ENCODE assay signal across 25 cellular contexts in the genomic region with DNA sequence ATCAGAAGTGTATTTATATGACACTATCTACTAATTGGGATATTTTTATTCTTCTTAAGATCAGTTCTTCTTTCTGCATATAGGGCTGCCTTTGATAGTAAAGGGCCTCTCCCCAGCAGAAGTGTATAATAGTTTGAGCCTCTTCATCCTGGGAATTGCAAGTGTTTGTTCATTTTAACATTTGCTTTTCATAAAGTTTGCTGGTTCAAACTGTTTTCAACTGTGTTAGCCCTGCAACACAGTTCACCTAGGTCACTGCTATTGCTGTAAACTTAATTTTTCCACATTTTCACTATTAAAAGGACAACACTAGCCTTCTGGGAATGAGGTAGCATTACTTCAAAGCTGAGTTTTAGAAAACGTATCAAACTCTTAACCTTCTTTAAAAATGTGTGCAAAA. TPM values are rescaled to one million over a fixed set of nuclear protein-coding genes. Genes with fewer than 3 reads are reported as not detected.
DNase-seq lines count a peak whose midpoint lies in the region; ATAC-seq, FAIRE-seq and TF ChIP-seq lines count a peak whose summit lies in the region.
"Had no signal": no experiment of that assay in that cellular context is flagged by ENCODE, and none has a peak within 500 bp of the region (broad histone marks: within the 10 kb centered on the region; RNA-seq: fewer than 3 reads in every experiment).

No MANE protein-coding gene starts in this region.

- FAIRE-seq in GM12878 (lab: Jason Lieb, UNC), result no peak
- FAIRE-seq: D721Med had no signal

- TF ChIP-seq RAD21 in HCT116 (IDR thresholded peaks at IDR 0.05; ENCODE audit: low read depth) (no peak), GM12878 (IDR thresholded peaks at IDR 0.05; ENCODE audit: insufficient read depth, low read depth, low read length) (no peak)

- H3K9ac ChIP-seq in HCT116 (ENCODE audit: low read length) (no peak overlapping the region), GM12878 (ENCODE audit: control insufficient read depth, insufficient read depth, low read length) (no peak overlapping the region)

- H4K20me1 ChIP-seq in HCT116 (ENCODE audit: insufficient read depth), result no peaks in the 10 kb centered on the region
- no peaks in the 10 kb centered on the region for H4K20me1 ChIP-seq in GM12878 (ENCODE audit: control insufficient read depth, insufficient read depth)

- H2AFZ ChIP-seq in HCT116 (ENCODE audit: low read depth, low read length, poor library complexity, severe bottlenecking) (no peak overlapping the region), GM12878 (ENCODE audit: control insufficient read depth, low read depth, low read length) (no peak overlapping the region)

- no peaks in the 10 kb centered on the region for H3K9me3 ChIP-seq in BE2C
- H3K9me3 ChIP-seq in HCT116 (ENCODE audit: control insufficient read depth in 1 of 2, insufficient read depth in 1 of 2, low read depth in 1 of 2, low read length in 2 of 2), result no peaks in the 10 kb centered on the region
- no peaks in the 10 kb centered on the region for H3K9me3 ChIP-seq in GM12878 (replicated peaks; ENCODE audit: control insufficient read depth, insufficient read depth, low read length)
- H3K9me3 ChIP-seq in gastrocnemius medialis, result no peaks in the 10 kb centered on the region
- H3K9me3 ChIP-seq: neutrophil, thyroid gland had no signal

- 47% methylated on average over 1 of the region's 1 CpG for WGBS in GM12878 (ENCODE audit: insufficient coverage, insufficient replicate concordance, low lambda C conversion rate, missing lambda C conversion rate)

- H3K79me2 ChIP-seq in HCT116 (ENCODE audit: insufficient read depth, low read length) (no peaks in the 10 kb centered on the region), GM12878 (ENCODE audit: control insufficient read depth, insufficient read depth, low read length) (no peaks in the 10 kb centered on the region)

- CTCF ChIA-PET in HCT116 (lab: Charles Lee) (no interaction called here), GM12878 (lab: Yijun Ruan, JAX) (interaction anchor here (0.6 kb wide), 1 partner anchor 10 kb away, joined by 3 read pairs; no protein-coding TSS in a partner anchor)

- in situ Hi-C loops in GM12878 (cut with MboI) (no loop called here), gastrocnemius medialis (cut with MboI; ENCODE audit: low sequenced_read_pairs in 4 of 4) (no loop called here)

- SMC1A ChIA-PET in GM12878 (lab: Charles Lee; ENCODE audit: uncharacterized antibody, unreplicated experiment), result no interaction called here

- no peak for TF ChIP-seq POLR2A in HCT116 (IDR thresholded peaks at IDR 0.05; ENCODE audit: borderline replicate concordance, extremely low read depth, insufficient read depth, insufficient read length)
- no peak for TF ChIP-seq POLR2A in GM12878 (IDR thresholded peaks at IDR 0.05; ENCODE audit: low read depth, low read length)
- no peak for TF ChIP-seq POLR2A in gastrocnemius medialis (IDR thresholded peaks at IDR 0.05)

- intact Hi-C loops in HCT116 (cut with micrococcal nuclease) (no loop called here), GM12878 (cut with micrococcal nuclease; ENCODE audit: unreplicated experiment) (no loop called here), gastrocnemius medialis (cut with DNase I; ENCODE audit: low total_unique reads) (loop anchor here (10.0 kb wide), 2 partner anchors 447 to 513 kb away; a partner anchor contains a TSS)

- TSS peak; percentile 51 for BruUV-seq in HCT116 (replicated peaks; lab: Mats Ljungman, UMichigan)
- BruUV-seq in GM12878 (replicated peaks; lab: Mats Ljungman, UMichigan), result no TSS peak

- ATAC-seq in HCT116, result no peak
- no peak for ATAC-seq in GM12878
- no peak for ATAC-seq in gastrocnemius medialis
- no peak for ATAC-seq in GM18909 (IDR thresholded peaks at IDR 0.05; ENCODE audit: poor library complexity, unreplicated experiment)
- ATAC-seq in HG02870 (IDR thresholded peaks at IDR 0.05; ENCODE audit: unreplicated experiment), result no peak
- ATAC-seq: effector memory CD8-positive, alpha-beta T cell had no signal

- RAD21 ChIA-PET in HCT116 (lab: Charles Lee; ENCODE audit: low non-redundant PET in 1 of 2, low total read pairs in 2 of 2, uncharacterized antibody in 2 of 2, unreplicated experiment in 2 of 2) (no interaction called here), GM12878 (lab: Charles Lee; ENCODE audit: unreplicated experiment) (no interaction called here)

- no peaks in the 10 kb centered on the region for H3K36me3 ChIP-seq in BE2C
- no peaks in the 10 kb centered on the region for H3K36me3 ChIP-seq in HCT116 (ENCODE audit: control insufficient read depth in 1 of 2, insufficient read depth in 2 of 2, low read length in 2 of 2)
- H3K36me3 ChIP-seq in GM12878 (ENCODE audit: control insufficient read depth in 2 of 2, insufficient read depth in 2 of 2, low read length in 1 of 2), result no peaks in the 10 kb centered on the region
- H3K36me3 ChIP-seq in gastrocnemius medialis, result no peaks in the 10 kb centered on the region
- H3K36me3 ChIP-seq: cardiac muscle cell, neutrophil, thyroid gland had no signal

- H3K27me3 ChIP-seq in BE2C, result no peaks in the 10 kb centered on the region
- H3K27me3 ChIP-seq in HCT116 (ENCODE audit: insufficient read depth, low read length), result no peaks in the 10 kb centered on the region
- H3K27me3 ChIP-seq in GM12878 (replicated peaks in 1 of 2; ENCODE audit: control insufficient read depth in 2 of 2, insufficient read depth in 2 of 2, low read length in 1 of 2), result peaks cover 2 to 3% of the 10 kb centered on the region in 2 experiments; a peak in 3 of 4 replicates
- no peaks in the 10 kb centered on the region for H3K27me3 ChIP-seq in gastrocnemius medialis
- H3K27me3 ChIP-seq: cardiac muscle cell, neutrophil, thyroid gland had no signal

- H3K9me2 ChIP-seq in HCT116 (ENCODE audit: insufficient read depth), result no peaks in the 10 kb centered on the region

- H3K4me3 ChIP-seq in BE2C (ENCODE audit: low read depth, low read length), result 0 out of 2 replicates have a peak overlapping the region, but pooled peaks have one; percentile 82
- no peak overlapping the region for H3K4me3 ChIP-seq in HCT116 (replicated peaks in 1 of 2; ENCODE audit: low read depth in 1 of 2, low read length in 2 of 2)
- no peak overlapping the region for H3K4me3 ChIP-seq in GM12878
- H3K4me3 ChIP-seq in gastrocnemius medialis, result no peak overlapping the region
- H3K4me3 ChIP-seq: cardiac muscle cell, thyroid gland had no signal

- TF ChIP-seq CTCF in BE2C (IDR thresholded peaks at IDR 0.05; ENCODE audit: low read depth, low read length) (no peak), HCT116 (IDR thresholded peaks at IDR 0.05 in 2 of 3, conservative IDR thresholded peaks at IDR 0.05 in 1 of 3; ENCODE audit: borderline replicate concordance in 1 of 3, insufficient read depth in 1 of 3, low read depth in 2 of 3, low read length in 2 of 3) (no peak), GM12878 (IDR thresholded peaks at IDR 0.05 in 2 of 3, conservative IDR thresholded peaks at IDR 0.05 in 1 of 3; ENCODE audit: control insufficient read depth in 2 of 3, extremely low read depth in 1 of 3, insufficient read depth in 1 of 3, low read depth in 3 of 3, low read length in 3 of 3) (no peak), gastrocnemius medialis (IDR thresholded peaks at IDR 0.05 in 4 of 5, conservative IDR thresholded peaks at IDR 0.05 in 1 of 5) (no peak)

- POLR2A ChIA-PET in HCT116 (lab: Charles Lee), result no interaction called here
- POLR2A ChIA-PET in GM12878 (lab: Charles Lee), result no interaction called here

- no peak overlapping the region for H3K27ac ChIP-seq in HCT116 (ENCODE audit: low read depth, low read length)
- H3K27ac ChIP-seq in GM12878 (ENCODE audit: control insufficient read depth, insufficient read depth), result no peak overlapping the region
- peak overlapping the region; percentile 66 to 87 (median 84) for H3K27ac ChIP-seq in gastrocnemius medialis
- H3K27ac ChIP-seq: C4-2B, neutrophil had no signal

- DNase-seq in BE2C, result no peak
- no peak for DNase-seq in HCT116 (ENCODE audit: low read depth, low spot score)
- DNase-seq in GM12878 (ENCODE audit: low read depth, low spot score), result no peak
- DNase-seq in gastrocnemius medialis, result no peak
- DNase-seq in NCI-H187 treated with DMSO at 0.1 percent for 48 hours (lab: John Stamatoyannopoulos, UW), result no peak
- no peak for DNase-seq in NCI-H2107 treated with DMSO at 0.1 percent for 48 hours (lab: John Stamatoyannopoulos, UW; ENCODE audit: unreplicated experiment)
- DNase-seq: activated CD4-positive, alpha-beta memory T cell treated with anti-CD3 and anti-CD28 coated beads for 36 hours; activated CD8-positive, alpha-beta memory T cell treated with anti-CD3 and anti-CD28 coated beads, Interleukin-2, amount 50 U/mL, for 4 hours; aorta; cortex of kidney; effector memory CD8-positive, alpha-beta T cell; foreskin fibroblast; IMR-90; mesendoderm; NCI-H1105; NCI-H1930; NCI-H524 treated with DMSO at 0.1 percent for 48 hours; NK-92 treated with Interleukin-12 subunit alpha and Interleukin-12 subunit beta, amount 100 ng/mL, for 24 hours; thyroid gland had no signal

- H3K4me1 ChIP-seq in BE2C (peaks cover 27% of the 10 kb centered on the region), HCT116 (ENCODE audit: control insufficient read depth in 1 of 2, insufficient read depth in 2 of 2, low read length in 2 of 2) (peaks cover 4 to 14% of the 10 kb centered on the region in 2 experiments; a peak in 3 of 4 replicates), GM12878 (ENCODE audit: control insufficient read depth, insufficient read depth, low read length) (peaks cover 5% of the 10 kb centered on the region; the same call in 1 of the 2 replicates), gastrocnemius medialis (peaks cover 26 to 33% of the 10 kb centered on the region in 2 donors)

- no peak for TF ChIP-seq EP300 in GM12878 (IDR thresholded peaks at IDR 0.05; ENCODE audit: borderline replicate concordance in 1 of 2, control insufficient read depth in 1 of 2, low read depth in 2 of 2, low read length in 2 of 2)

- H3K4me2 ChIP-seq in HCT116 (ENCODE audit: low read length) (no peak overlapping the region), GM12878 (ENCODE audit: control insufficient read depth, insufficient read depth) (no peak overlapping the region)

RNA-seq across cellular contexts. Expression of a gene that starts 2.8 kb away (rescaled TPM):
- 43.4 TPM for polyA plus RNA-seq in BE2C (2012; ENCODE audit: insufficient read depth, insufficient read length, low read depth)
- total RNA-seq in HCT116 (2021; ENCODE audit: unreplicated experiment), result 3.4 TPM
- polyA plus RNA-seq in HCT116 (2012), result 2.6 and 2.8 TPM in 2 replicates
- total RNA-seq in GM12878 (2013; cell fraction: nucleolus; rRNA removed), result 0.42 and 0.61 TPM in 2 replicates
- not detected in 2 replicates for total RNA-seq in GM12878 (2014; rRNA removed)
- 0.04 and 0.05 TPM in 2 replicates for total RNA-seq in GM12878 (2014; rRNA removed; fragmentation: Illumina TruSeq; extraction: Trizol)
- 0.24 and 0.82 TPM in 2 replicates for total RNA-seq in GM12878 (2021)
- polyA plus RNA-seq in GM12878 (2011; ENCODE audit: low read depth), result not detected
- polyA plus RNA-seq in GM12878 (2011; rRNA removed), result 0.19 TPM in 2 replicates
- polyA plus RNA-seq in GM12878 (2011; cell fraction: cytosol; rRNA removed), result 0.07 and 0.10 TPM in 2 replicates
- polyA plus RNA-seq in GM12878 (2011; cell fraction: nucleus; rRNA removed), result 0.09 and 0.10 TPM in 2 replicates
- polyA plus RNA-seq in GM12878 (2012), result 0.14 and 0.28 TPM in 2 replicates
- polyA plus RNA-seq in GM12878 (2014; fragmentation: Illumina TruSeq; extraction: Trizol), result 0.15 and 0.32 TPM in 2 replicates
- polyA plus RNA-seq in GM12878 (2014; fragmentation: Nextera tagmentation; extraction: Ambion mirVana), result under 1 TPM in 1 of 2 experiments, not detected in 1; 0.04 TPM
- polyA plus RNA-seq in GM12878 (2014; rRNA removed), result not detected in 2 replicates
- under 1 TPM; 0.13 to 0.29 TPM for polyA plus RNA-seq in GM12878 (2016; fragmentation: Nextera tagmentation; extraction: Ambion mirVana)
- polyA minus RNA-seq in GM12878 (2011; rRNA and poly(A)+ RNA removed), result 0.05 TPM in 1 of 2 replicates, not detected in the other
- polyA minus RNA-seq in GM12878 (2011; cell fraction: cytosol; rRNA and poly(A)+ RNA removed), result not detected in 2 replicates
- polyA minus RNA-seq in GM12878 (2011; cell fraction: nucleus; rRNA and poly(A)+ RNA removed), result 0.12 and 0.19 TPM in 2 replicates
- total RNA-seq in gastrocnemius medialis, result 1 to 10 TPM; 1.6 to 8.6 (median 5.3) TPM

Comparison
In these comparisons a context has a peak if more than half of its experiments do, and no peak if none do; other contexts are left out.
1. H3K27ac ChIP-seq: peak in gastrocnemius medialis (4 of 4); none in HCT116 (single experiment) and GM12878 (single experiment).